8 cellular contexts compared by ENCODE assay signal in genomic region chr6:31729515-31729978, GRCh38. TPM values are rescaled to one million over a fixed set of nuclear protein-coding genes. Genes with fewer than 3 reads are reported as not detected.
A peak's percentile ranks its signal among the peaks of the same experiment; 100 is the strongest.
DNase-seq lines count a peak whose midpoint lies in the region; ATAC-seq and TF ChIP-seq lines count a peak whose summit lies in the region.

No MANE protein-coding gene starts in this region.

- peaks cover 48% of the 10 kb centered on the region for H3K79me2 ChIP-seq in hepatocyte

- H2AFZ ChIP-seq in hepatocyte: peak overlapping the region; percentile 36

- H3K4me1 ChIP-seq in hepatocyte (ENCODE audit: insufficient read depth): peaks cover 18% of the 10 kb centered on the region
- peaks cover 11% of the 10 kb centered on the region for H3K4me1 ChIP-seq in rectal smooth muscle tissue (ENCODE audit: control insufficient read depth, insufficient read depth, low read length)
- H3K4me1 ChIP-seq in vagina: peaks cover 53% of the 10 kb centered on the region

- DNase-seq in Ammon's horn (ENCODE audit: low spot score) (peak; percentile 84), MG63 (peak; percentile 73), T-helper 9 cell (peak; percentile 71), astrocyte of the spinal cord (ENCODE audit: low read depth, low spot score) (peak; percentile 90), hepatocyte (ENCODE audit: low spot score) (peak; percentile 93), vagina (ENCODE audit: extremely low spot score in 2 of 2) (peak in 1 of 2 donors; percentile 96)

- TF ChIP-seq POLR2A in vagina (IDR thresholded peaks at IDR 0.05): peak in 1 of 2 donors; percentile 63

- intact Hi-C loops in vagina (cut with DNase I): loop anchor here (5.0 kb wide), 1 partner anchor 103 kb away; no protein-coding TSS in a partner anchor

- H3K9me2 ChIP-seq in hepatocyte (replicated peaks; ENCODE audit: insufficient read depth): no peaks in the 10 kb centered on the region

- H3K9me3 ChIP-seq in MG63: no peaks in the 10 kb centered on the region
- H3K9me3 ChIP-seq in hepatocyte (ENCODE audit: low read depth): no peaks in the 10 kb centered on the region
- H3K9me3 ChIP-seq in vagina: no peaks in the 10 kb centered on the region

- peak overlapping the region; percentile 82 for H3K4me2 ChIP-seq in hepatocyte

- in situ Hi-C loops in astrocyte of the spinal cord (cut with HindIII; ENCODE audit: low sequenced_read_pairs): no loop called here

- H3K4me3 ChIP-seq in MG63: peak overlapping the region; percentile 66
- peak overlapping the region; percentile 65 for H3K4me3 ChIP-seq in astrocyte of the spinal cord (ENCODE audit: low read depth, low read length)
- H3K4me3 ChIP-seq in hepatocyte: peak overlapping the region; percentile 89
- H3K4me3 ChIP-seq in rectal smooth muscle tissue (ENCODE audit: low read length): peak overlapping the region; percentile 82
- H3K4me3 ChIP-seq in vagina: peak overlapping the region; percentile 82 to 94

- H3K9ac ChIP-seq in rectal smooth muscle tissue (ENCODE audit: low read length): peak overlapping the region; percentile 76

- H3K27ac ChIP-seq in hepatocyte: peak overlapping the region; percentile 99
- H3K27ac ChIP-seq in rectal smooth muscle tissue (ENCODE audit: low read depth, low read length): peak overlapping the region; percentile 97
- peak overlapping the region; percentile 99 for H3K27ac ChIP-seq in vagina

- H3K36me3 ChIP-seq in MG63 (peaks cover 37% of the 10 kb centered on the region), hepatocyte (replicated peaks; ENCODE audit: insufficient read depth, low read depth) (no peaks in the 10 kb centered on the region), rectal smooth muscle tissue (ENCODE audit: control insufficient read depth, insufficient read depth, low read length) (peaks cover 41% of the 10 kb centered on the region), vagina (peaks cover 3 to 47% of the 10 kb centered on the region in 2 donors)

- H3K27me3 ChIP-seq in MG63: no peaks in the 10 kb centered on the region
- H3K27me3 ChIP-seq in hepatocyte: no peaks in the 10 kb centered on the region
- no peaks in the 10 kb centered on the region for H3K27me3 ChIP-seq in rectal smooth muscle tissue (ENCODE audit: control insufficient read depth, insufficient read depth, low read length)
- no peaks in the 10 kb centered on the region for H3K27me3 ChIP-seq in vagina

- TF ChIP-seq CTCF in astrocyte of the spinal cord (IDR thresholded peaks at IDR 0.05; ENCODE audit: low read depth, low read length): peak; percentile 63
- TF ChIP-seq CTCF in hepatocyte (IDR thresholded peaks at IDR 0.05; ENCODE audit: poor library complexity): no peak
- TF ChIP-seq CTCF in vagina (IDR thresholded peaks at IDR 0.05): peak in 1 of 3 experiments; percentile 54

- peaks cover 23% of the 10 kb centered on the region for H4K20me1 ChIP-seq in hepatocyte (ENCODE audit: insufficient read depth, poor library complexity, severe bottlenecking)

- peak; percentile 48 for ATAC-seq in GM19463 (IDR thresholded peaks at IDR 0.05; ENCODE audit: unreplicated experiment)

- 1% methylated on average over 29 of the region's 29 CpGs for WGBS in hepatocyte (ENCODE audit: low lambda C conversion rate, missing lambda C conversion rate)

RNA-seq across cellular contexts. Expression of gene DDAH2, which starts 0.4 kb away (rescaled TPM):
- 24.6 and 31.9 TPM in 2 replicates for total RNA-seq in MG63 (2014; rRNA removed; shearing (Covaris generic); ENCODE audit: low replicate concordance)
- total RNA-seq in hepatocyte (93.8 and 108 TPM in 2 replicates), vagina (108 TPM)
- polyA plus RNA-seq in hepatocyte: 137 and 157 TPM in 2 replicates

RNA-seq across cellular contexts. Expression of gene MPIG6B, which starts 6.4 kb away (rescaled TPM):
- total RNA-seq in MG63 (2014; rRNA removed; shearing (Covaris generic); ENCODE audit: low replicate concordance): not detected in 2 replicates
- total RNA-seq in hepatocyte: not detected in 2 replicates
- 0.33 TPM in 1 of 2 replicates, not detected in the other for polyA plus RNA-seq in hepatocyte
- not detected for total RNA-seq in vagina

RNA-seq across cellular contexts. Expression of gene CLIC1, which starts 6.8 kb away (rescaled TPM):
- 571 and 764 TPM in 2 replicates for total RNA-seq in MG63 (2014; rRNA removed; shearing (Covaris generic); ENCODE audit: low replicate concordance)
- 454 and 463 TPM in 2 replicates for total RNA-seq in hepatocyte
- 555 and 599 TPM in 2 replicates for polyA plus RNA-seq in hepatocyte
- total RNA-seq in vagina: 250 TPM

RNA-seq across cellular contexts. Expression of gene LY6G6C, which starts 8.0 kb away (rescaled TPM):
- not detected in 2 replicates for total RNA-seq in MG63 (2014; rRNA removed; shearing (Covaris generic); ENCODE audit: low replicate concordance)
- total RNA-seq in hepatocyte (not detected in 2 replicates), vagina (not detected)
- 0.30 and 0.39 TPM in 2 replicates for polyA plus RNA-seq in hepatocyte

RNA-seq across cellular contexts. Expression of gene MSH5, which starts 10.3 kb away (rescaled TPM):
- 3.1 and 6.3 TPM in 2 replicates for total RNA-seq in MG63 (2014; rRNA removed; shearing (Covaris generic); ENCODE audit: low replicate concordance)
- total RNA-seq in hepatocyte: 6.4 and 7.9 TPM in 2 replicates
- polyA plus RNA-seq in hepatocyte: 4.9 and 8.5 TPM in 2 replicates
- 11.0 TPM for total RNA-seq in vagina
